Comparison of ENCODE assay signal across 21 cellular contexts in genomic region chr4:169208090-169208455, GRCh38.
"Had no signal": no experiment of that assay in that cellular context is flagged by ENCODE, and none has a peak within 500 bp of the region (broad histone marks: within the 10 kb centered on the region; RNA-seq: fewer than 3 reads in every experiment).

No MANE protein-coding gene starts in this region.

- ATAC-seq: gastrocnemius medialis, heart left ventricle, lower lobe of right lung, T-cell had no signal

- H3K27me3 Mint-ChIP-seq: activated naive CD4-positive, alpha-beta T cell treated with anti-CD3 and anti-CD28 coated beads, Interleukin-2, amount 10 ng/mL, durations not matched to agents 7 days and 5 days had no signal

- H3K27me3 ChIP-seq: colonic mucosa, gastrocnemius medialis, heart left ventricle, neutrophil, tibial artery, vagina had no signal

- DNase-seq: activated CD4-positive, alpha-beta T cell treated with anti-CD3 and anti-CD28 coated beads for 1 hour; activated CD4-positive, alpha-beta T cell treated with anti-CD3 and anti-CD28 coated beads, Interleukin-2, amount 50 U/mL, for 48 hours; activated naive CD4-positive, alpha-beta T cell treated with anti-CD3 and anti-CD28 coated beads, Interleukin-2, amount 10 ng/mL, durations not matched to agents 7 days and 5 days; activated T-cell treated with anti-CD3 and anti-CD28 coated beads, Interleukin-2, amount 50 U/mL, for 1 hour; colonic mucosa; effector memory CD4-positive, alpha-beta T cell; gastrocnemius medialis; heart left ventricle; left cardiac atrium; lower lobe of right lung; posterior cingulate gyrus; retina; stimulated activated CD4-positive, alpha-beta T cell treated with anti-CD3 and anti-CD28 coated beads, Interleukin-15, amount 100 ng/mL, for 24 hours; stimulated activated CD4-positive, alpha-beta T cell treated with anti-CD3 and anti-CD28 coated beads, Interleukin-4, amount 100 ng/mL, for 1 hour; stimulated activated naive CD4-positive, alpha-beta T cell; T-cell; tibial artery had no signal

- H3K27ac Mint-ChIP-seq: activated naive CD4-positive, alpha-beta T cell treated with anti-CD3 and anti-CD28 coated beads, Interleukin-2, amount 10 ng/mL, durations not matched to agents 7 days and 5 days; activated T-helper 2 cell treated with anti-CD3 and anti-CD28 coated beads, Interferon-gamma antibody, Interleukin-2, Interleukin-4, amounts not matched to agents 10 μg/mL and 5 μg/mL and 100 μg/mL, durations not matched to agents 14 hours and 24 hours and 36 hours; mesothelial cell of epicardium; T-cell had no signal

- H3K4me1 Mint-ChIP-seq: activated naive CD4-positive, alpha-beta T cell treated with anti-CD3 and anti-CD28 coated beads, Interleukin-2, amount 10 ng/mL, durations not matched to agents 7 days and 5 days had no signal

- H3K4me3 Mint-ChIP-seq: activated naive CD4-positive, alpha-beta T cell treated with anti-CD3 and anti-CD28 coated beads, Interleukin-2, amount 10 ng/mL, durations not matched to agents 7 days and 5 days; mesothelial cell of epicardium; T-cell had no signal

- H3K36me3 ChIP-seq: colonic mucosa, gastrocnemius medialis, heart left ventricle, lower lobe of right lung, neutrophil, tibial artery, vagina had no signal

- H3K9me3 ChIP-seq: colonic mucosa, gastrocnemius medialis, heart left ventricle, lower lobe of right lung, neutrophil, tibial artery, vagina had no signal

- H3K4me3 ChIP-seq: colonic mucosa, gastrocnemius medialis, heart left ventricle, lower lobe of right lung, tibial artery, vagina had no signal

- H3K9me3 Mint-ChIP-seq: activated naive CD4-positive, alpha-beta T cell treated with anti-CD3 and anti-CD28 coated beads, Interleukin-2, amount 10 ng/mL, durations not matched to agents 7 days and 5 days; activated T-helper 2 cell treated with anti-CD3 and anti-CD28 coated beads, Interferon-gamma antibody, Interleukin-2, Interleukin-4, amounts not matched to agents 10 μg/mL and 5 μg/mL and 100 μg/mL, durations not matched to agents 14 hours and 24 hours and 36 hours; T-cell had no signal

- H3K27ac ChIP-seq: colonic mucosa, gastrocnemius medialis, heart left ventricle, lower lobe of right lung, neutrophil, tibial artery, vagina had no signal

- H3K36me3 Mint-ChIP-seq: activated naive CD4-positive, alpha-beta T cell treated with anti-CD3 and anti-CD28 coated beads, Interleukin-2, amount 10 ng/mL, durations not matched to agents 7 days and 5 days; T-cell had no signal
